Comparison of ENCODE assay signal across 8 cellular contexts in genomic region chr12:23204933-23205778, GRCh38.
DNase-seq lines count a peak whose midpoint lies in the region; ATAC-seq and TF ChIP-seq lines count a peak whose summit lies in the region.

No MANE protein-coding gene starts in this region.

- intact Hi-C loops in right lobe of liver (cut with DNase I) (no loop called here), aorta (cut with DNase I) (loop anchor here (5.0 to 10.0 kb wide), 4 partner anchors 147 to 820 kb away; partner anchors contain the start of gene SOX5 (in 1 of the 2))

- H3K9ac ChIP-seq in NT2/D1 (ENCODE audit: insufficient read length, low read depth) = no peak overlapping the region

- H3K4me1 ChIP-seq in NT2/D1 (ENCODE audit: insufficient read depth, insufficient read length) (no peaks in the 10 kb centered on the region), right lobe of liver (no peaks in the 10 kb centered on the region), aorta (ENCODE audit: control insufficient read depth in 1 of 2, insufficient read depth in 2 of 2, low read length in 2 of 2) (no peaks in the 10 kb centered on the region)

- DNase-seq in NOMO-1 treated with DMSO at 0.1 percent for 48 hours (lab: John Stamatoyannopoulos, UW; ENCODE audit: unreplicated experiment) = peak; percentile 37
- DNase-seq in NOMO-1 treated with dmso at 0.1 percent for 144 hours (lab: John Stamatoyannopoulos, UW; ENCODE audit: unreplicated experiment) = no peak
- peak; percentile 88 for DNase-seq in NT2/D1 (ENCODE audit: low read depth, low spot score)
- peak; percentile 37 for DNase-seq in dedifferentiated amniotic fluid mesenchymal stem cell (ENCODE audit: extremely low spot score)
- DNase-seq in right lobe of liver = no peak
- no peak for DNase-seq in aorta

- H3K27me3 ChIP-seq in NT2/D1 (ENCODE audit: insufficient read depth, insufficient read length) (no peaks in the 10 kb centered on the region), right lobe of liver (no peaks in the 10 kb centered on the region), aorta (ENCODE audit: control insufficient read depth in 1 of 2, insufficient read depth in 2 of 2, low read length in 1 of 2) (no peaks in the 10 kb centered on the region)

- ATAC-seq in GM21515 (IDR thresholded peaks at IDR 0.05; ENCODE audit: unreplicated experiment) = peak; percentile 96
- ATAC-seq in HG03571 (IDR thresholded peaks at IDR 0.05; ENCODE audit: unreplicated experiment) = peak; percentile 85
- peak; percentile 88 to 94 (median 92) for ATAC-seq in right lobe of liver
- peak; percentile 81 for ATAC-seq in aorta (ENCODE audit: low FRiP score)

- 0 out of 2 replicates have a peak, but pooled peaks cover 5% of the 10 kb centered on the region for H3K9me3 ChIP-seq in NT2/D1 (ENCODE audit: insufficient read depth, low read length)
- no peaks in the 10 kb centered on the region for H3K9me3 ChIP-seq in right lobe of liver
- H3K9me3 ChIP-seq in aorta (ENCODE audit: control insufficient read depth, low read length) = peaks cover 2% of the 10 kb centered on the region

- H3K4me3 ChIP-seq in NT2/D1 (ENCODE audit: insufficient read length, low read depth) = no peak overlapping the region
- H3K4me3 ChIP-seq in right lobe of liver = no peak overlapping the region
- H3K4me3 ChIP-seq in aorta (ENCODE audit: low read length in 2 of 2) = no peak overlapping the region

- H3K27ac ChIP-seq in right lobe of liver (no peak overlapping the region), aorta (ENCODE audit: low read depth in 1 of 2, low read length in 2 of 2) (no peak overlapping the region)

- WGBS in right lobe of liver (ENCODE audit: insufficient coverage, low coverage, low lambda C conversion rate, missing lambda C conversion rate) = 2% methylated on average over 3 of the region's 3 CpGs
- WGBS in aorta, 2 donors = 27 to 29% methylated on average over 3 of the region's 3 CpGs

- H3K36me3 ChIP-seq in NT2/D1 (ENCODE audit: insufficient read depth, insufficient read length, low read length) (no peaks in the 10 kb centered on the region), right lobe of liver (no peaks in the 10 kb centered on the region), aorta (ENCODE audit: control insufficient read depth in 1 of 2, insufficient read depth in 2 of 2, low read length in 1 of 2) (no peaks in the 10 kb centered on the region)

- no peak for TF ChIP-seq POLR2A in right lobe of liver (IDR thresholded peaks at IDR 0.05)

- peak; percentile 87 to 93 (median 92) for TF ChIP-seq CTCF in right lobe of liver (IDR thresholded peaks at IDR 0.05)

Comparison
In these comparisons a context has a peak if more than half of its experiments do, and no peak if none do; other contexts are left out.
1. DNase-seq: peak in NOMO-1 treated with DMSO at 0.1 percent for 48 hours (single experiment), NT2/D1 (single experiment) and dedifferentiated amniotic fluid mesenchymal stem cell (single experiment); none in NOMO-1 treated with dmso at 0.1 percent for 144 hours (single experiment), right lobe of liver (0 of 3) and aorta (0 of 2).
2. intact Hi-C loops: an anchor here in aorta (5.0 to 10.0 kb wide); none called in right lobe of liver.
3. Peak in every context shown above with its lines, with median percentiles within 50 percentile points of each other: ATAC-seq.